In the genomic region with DNA sequence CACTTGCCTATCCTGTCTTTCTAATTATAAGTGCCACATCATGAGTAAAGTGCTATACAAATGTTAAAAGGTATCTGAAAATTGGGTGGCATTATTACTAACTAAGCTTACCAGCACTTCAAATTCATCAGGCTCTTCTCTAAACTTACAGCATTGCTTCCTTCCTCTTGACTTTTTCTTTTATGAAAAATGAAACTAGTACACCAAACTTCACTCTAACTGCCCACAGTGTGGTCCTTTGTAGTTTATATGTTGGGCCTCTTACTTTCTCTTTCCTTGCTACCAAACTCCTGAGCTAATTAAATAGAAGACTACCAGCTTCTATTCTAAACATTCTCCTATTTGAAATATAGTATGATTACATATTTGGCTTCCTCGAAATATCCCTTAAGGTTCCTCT, we compare ENCODE assay signal across 11 cellular contexts.
DNase-seq lines count a peak whose midpoint lies in the region; ATAC-seq and TF ChIP-seq lines count a peak whose summit lies in the region.
"Had no signal": no experiment of that assay in that cellular context is flagged by ENCODE, and none has a peak within 500 bp of the region (broad histone marks: within the 10 kb centered on the region; RNA-seq: fewer than 3 reads in every experiment).

No MANE protein-coding gene starts in this region.

- peaks cover 0 to 44% (median 25%) of the 10 kb centered on the region in 5 donors for H3K4me1 ChIP-seq in subcutaneous abdominal adipose tissue (ENCODE audit: control insufficient read depth in 5 of 5, insufficient read depth in 5 of 5, low read length in 5 of 5)

- peak overlapping the region; percentile 96 for H3K27ac ChIP-seq in subcutaneous abdominal adipose tissue (ENCODE audit: low read depth, low read length)

- peak; percentile 26 for DNase-seq in activated CD4-positive, alpha-beta T cell treated with anti-CD3 and anti-CD28 coated beads, Interleukin-2, amount 10 ng/mL, durations not matched to agents 7 days and 5 days
- no peak for DNase-seq in activated CD4-positive, alpha-beta T cell treated with anti-CD3 and anti-CD28 coated beads for 1 hour
- peak; percentile 21 for DNase-seq in M059J (ENCODE audit: low read depth)
- no peak for DNase-seq in chondrocyte (ENCODE audit: low spot score)
- no peak for DNase-seq in RKO (ENCODE audit: low spot score)
- no peak for DNase-seq in effector CD8-positive, alpha-beta T cell (lab: John Stamatoyannopoulos, UW)
- DNase-seq: central memory CD4-positive, alpha-beta T cell; left colon had no signal

- ATAC-seq in HG03108 (IDR thresholded peaks at IDR 0.05; ENCODE audit: unreplicated experiment) = no peak
- ATAC-seq: K562, left colon had no signal

- no peak overlapping the region for H3K4me3 ChIP-seq in subcutaneous abdominal adipose tissue (ENCODE audit: low read depth in 1 of 5, low read length in 5 of 5)
- H3K4me3 ChIP-seq: K562 had no signal

- peak overlapping the region; percentile 84 for H3K27ac Mint-ChIP-seq in activated CD4-positive, alpha-beta T cell treated with anti-CD3 and anti-CD28 coated beads, Interleukin-2, amount 10 ng/mL, durations not matched to agents 7 days and 5 days
- H3K27ac Mint-ChIP-seq in chondrocyte (ENCODE audit: unreplicated experiment) = peak overlapping the region; percentile 90

- peak overlapping the region; percentile 23 for H3K4me3 Mint-ChIP-seq in activated CD4-positive, alpha-beta T cell treated with anti-CD3 and anti-CD28 coated beads, Interleukin-2, amount 10 ng/mL, durations not matched to agents 7 days and 5 days
- no peak overlapping the region for H3K4me3 Mint-ChIP-seq in chondrocyte (ENCODE audit: unreplicated experiment)

- H3K36me3 ChIP-seq in subcutaneous abdominal adipose tissue (ENCODE audit: control insufficient read depth in 5 of 5, insufficient read depth in 5 of 5, low read length in 5 of 5) = peaks cover 0 to 13% (median 4%) of the 10 kb centered on the region in 5 donors

- no peak for TF ChIP-seq CTCF in chondrocyte (IDR thresholded peaks at IDR 0.05)

- CTCF ChIA-PET in activated CD4-positive, alpha-beta T cell treated with anti-CD3 and anti-CD28 coated beads, Interleukin-2, amount 10 ng/mL, durations not matched to agents 7 days and 5 days (lab: Charles Lee) = interaction anchor here (0.7 to 2.4 kb wide), 3 partner anchors 18 to 70 kb away, joined by 3 to 7 read pairs (median 3); no protein-coding TSS in a partner anchor

- H3K9me3 ChIP-seq in subcutaneous abdominal adipose tissue (ENCODE audit: control insufficient read depth in 5 of 5, low read length in 5 of 5) = no peaks in the 10 kb centered on the region

- POLR2A ChIA-PET in activated CD4-positive, alpha-beta T cell treated with anti-CD3 and anti-CD28 coated beads, Interleukin-2, amount 10 ng/mL, durations not matched to agents 7 days and 5 days (lab: Charles Lee) = no interaction called here

- peaks cover 4% of the 10 kb centered on the region for H3K9me3 Mint-ChIP-seq in activated CD4-positive, alpha-beta T cell treated with anti-CD3 and anti-CD28 coated beads, Interleukin-2, amount 10 ng/mL, durations not matched to agents 7 days and 5 days
- H3K9me3 Mint-ChIP-seq in chondrocyte (ENCODE audit: low read depth) = peaks cover 4% of the 10 kb centered on the region

- peaks cover 47% of the 10 kb centered on the region for H3K4me1 Mint-ChIP-seq in activated CD4-positive, alpha-beta T cell treated with anti-CD3 and anti-CD28 coated beads, Interleukin-2, amount 10 ng/mL, durations not matched to agents 7 days and 5 days
- H3K4me1 Mint-ChIP-seq in chondrocyte (ENCODE audit: low read depth) = peaks cover 49% of the 10 kb centered on the region

- no peaks in the 10 kb centered on the region for H3K27me3 Mint-ChIP-seq in activated CD4-positive, alpha-beta T cell treated with anti-CD3 and anti-CD28 coated beads, Interleukin-2, amount 10 ng/mL, durations not matched to agents 7 days and 5 days
- no peaks in the 10 kb centered on the region for H3K27me3 Mint-ChIP-seq in chondrocyte (ENCODE audit: low read depth)

- H3K36me3 Mint-ChIP-seq in activated CD4-positive, alpha-beta T cell treated with anti-CD3 and anti-CD28 coated beads, Interleukin-2, amount 10 ng/mL, durations not matched to agents 7 days and 5 days (ENCODE audit: low read depth) = peaks cover 44% of the 10 kb centered on the region
- H3K36me3 Mint-ChIP-seq in chondrocyte (ENCODE audit: low read depth) = peaks cover 5% of the 10 kb centered on the region

- peak overlapping the region in 4 of 5 donors; percentile 17 to 68 (median 44) for H3K9ac ChIP-seq in subcutaneous abdominal adipose tissue (ENCODE audit: low read length in 5 of 5)

- H3K27me3 ChIP-seq in subcutaneous abdominal adipose tissue (ENCODE audit: control insufficient read depth in 5 of 5, insufficient read depth in 4 of 5, low read length in 5 of 5) = no peaks in the 10 kb centered on the region

Comparison
In these comparisons a context has a peak if more than half of its experiments do, and no peak if none do; other contexts are left out.
1. DNase-seq: peak in activated CD4-positive, alpha-beta T cell treated with anti-CD3 and anti-CD28 coated beads, Interleukin-2, amount 10 ng/mL, durations not matched to agents 7 days and 5 days (single experiment) and M059J (single experiment); none in activated CD4-positive, alpha-beta T cell treated with anti-CD3 and anti-CD28 coated beads for 1 hour (single experiment), chondrocyte (single experiment), RKO (single experiment) and effector CD8-positive, alpha-beta T cell (single experiment).